ENCODE assay signal across 14 cellular contexts in the genomic region with DNA sequence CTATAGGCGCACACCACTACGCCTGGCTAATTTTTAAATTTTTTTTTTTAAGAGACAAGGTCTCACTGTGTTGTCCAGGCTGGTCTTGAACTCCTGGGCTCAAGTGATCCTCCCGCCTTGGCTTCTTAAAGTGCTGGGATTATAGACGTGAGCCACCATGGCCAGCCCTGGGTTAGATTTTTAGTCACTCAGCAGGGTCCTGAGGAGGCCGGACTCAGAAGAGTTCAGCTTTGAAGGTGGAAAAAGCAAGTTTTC. TPM values are rescaled to one million over a fixed set of nuclear protein-coding genes. Genes with fewer than 3 reads are reported as not detected.
DNase-seq lines count a peak whose midpoint lies in the region; ATAC-seq, FAIRE-seq and TF ChIP-seq lines count a peak whose summit lies in the region.
"Had no signal": no experiment of that assay in that cellular context is flagged by ENCODE, and none has a peak within 500 bp of the region (broad histone marks: within the 10 kb centered on the region; RNA-seq: fewer than 3 reads in every experiment).

No MANE protein-coding gene starts in this region.

- FAIRE-seq in kidney (lab: Jason Lieb, UNC) = no peak

- TF ChIP-seq CTCF in suprapubic skin (IDR thresholded peaks at IDR 0.05) (no peak), kidney (IDR thresholded peaks at IDR 0.05; ENCODE audit: borderline replicate concordance, extremely low read depth, insufficient read depth) (no peak)

- H3K36me3 ChIP-seq in suprapubic skin (no peaks in the 10 kb centered on the region), kidney (ENCODE audit: control insufficient read depth in 1 of 2, insufficient read depth in 2 of 2, low read length in 2 of 2) (no peaks in the 10 kb centered on the region)
- H3K36me3 ChIP-seq: SJCRH30 had no signal

- TF ChIP-seq POLR2A in suprapubic skin (IDR thresholded peaks at IDR 0.05) = no peak

- CTCF ChIA-PET in T-cell (lab: Charles Lee) = interaction anchor here (0.7 to 8.9 kb wide), 4 partner anchors 28 to 159 kb away, joined by 3 to 74 read pairs (median 23); a partner anchor contains a TSS

- ATAC-seq in activated T-cell treated with anti-CD3 and anti-CD28 coated beads, Interleukin-2, amount 50 U/mL, for 72 hours (replicated peaks in 1 of 2) = no peak
- ATAC-seq in T-cell (replicated peaks in 1 of 4) = no peak
- ATAC-seq in HG03457 (IDR thresholded peaks at IDR 0.05; ENCODE audit: unreplicated experiment) = no peak

- H3K4me1 Mint-ChIP-seq in activated T-cell treated with anti-CD3 and anti-CD28 coated beads, Interleukin-2, amount 50 U/mL, for 72 hours (ENCODE audit: low read depth) = peaks cover 70% of the 10 kb centered on the region
- H3K4me1 Mint-ChIP-seq in T-cell (peaks cover 68 to 71% (median 71%) of the 10 kb centered on the region in 3 donors), immature natural killer cell (peaks cover 65 to 69% of the 10 kb centered on the region in 2 donors)

- WGBS in suprapubic skin = 89% methylated on average over 5 of the region's 5 CpGs

- H3K9me3 ChIP-seq in suprapubic skin = no peaks in the 10 kb centered on the region
- H3K9me3 ChIP-seq in kidney (ENCODE audit: control insufficient read depth in 1 of 2, low read length in 2 of 2) = no peaks in the 10 kb centered on the region
- H3K9me3 ChIP-seq: SJCRH30 had no signal

- H3K36me3 Mint-ChIP-seq in activated T-cell treated with anti-CD3 and anti-CD28 coated beads, Interleukin-2, amount 50 U/mL, for 72 hours (ENCODE audit: insufficient read depth in 2 of 2) = peaks cover 5 to 10% of the 10 kb centered on the region in 2 donors
- H3K36me3 Mint-ChIP-seq in T-cell = no peaks in the 10 kb centered on the region
- peaks cover 0 to 6% (median 3%) of the 10 kb centered on the region in 3 donors for H3K36me3 Mint-ChIP-seq in immature natural killer cell

- peak overlapping the region; percentile 91 to 92 for H3K4me3 Mint-ChIP-seq in activated T-cell treated with anti-CD3 and anti-CD28 coated beads, Interleukin-2, amount 50 U/mL, for 72 hours
- H3K4me3 Mint-ChIP-seq in T-cell (peak overlapping the region; percentile 57 to 72 (median 67)), immature natural killer cell (peak overlapping the region; percentile 76 to 90 (median 87))

- H3K27ac ChIP-seq in suprapubic skin (peak overlapping the region; percentile 49), kidney (ENCODE audit: low read depth in 2 of 2, low read length in 2 of 2) (no peak overlapping the region)

- intact Hi-C loops in kidney (cut with DNase I) = loop anchor here (10.0 kb wide), 1 partner anchor 165 kb away; no protein-coding TSS in a partner anchor

- H3K4me3 ChIP-seq in suprapubic skin (no peak overlapping the region), kidney (ENCODE audit: low read length in 2 of 2) (no peak overlapping the region)
- H3K4me3 ChIP-seq: lung, SJCRH30 had no signal

- no peak overlapping the region for H3K9ac ChIP-seq in kidney (ENCODE audit: low read length in 2 of 2)

- no peaks in the 10 kb centered on the region for H3K27me3 Mint-ChIP-seq in activated T-cell treated with anti-CD3 and anti-CD28 coated beads, Interleukin-2, amount 50 U/mL, for 72 hours (ENCODE audit: low read depth)
- H3K27me3 Mint-ChIP-seq in T-cell (no peaks in the 10 kb centered on the region), immature natural killer cell (ENCODE audit: low read depth in 3 of 3) (peaks cover 9 to 16% (median 10%) of the 10 kb centered on the region in 3 donors)

- H3K4me1 ChIP-seq in suprapubic skin (peaks cover 41% of the 10 kb centered on the region), kidney (ENCODE audit: control insufficient read depth in 1 of 2, insufficient read depth in 1 of 2, low read depth in 1 of 2, low read length in 2 of 2) (peaks cover 0 to 17% of the 10 kb centered on the region in 2 donors)

- POLR2A ChIA-PET in T-cell (lab: Charles Lee) = no interaction called here

- H3K9me3 Mint-ChIP-seq in activated T-cell treated with anti-CD3 and anti-CD28 coated beads, Interleukin-2, amount 50 U/mL, for 72 hours = no peaks in the 10 kb centered on the region
- H3K9me3 Mint-ChIP-seq in T-cell = no peaks in the 10 kb centered on the region
- no peaks in the 10 kb centered on the region for H3K9me3 Mint-ChIP-seq in immature natural killer cell

- TF ChIP-seq EP300 in suprapubic skin (IDR thresholded peaks at IDR 0.05) = no peak

- H3K27ac Mint-ChIP-seq in activated T-cell treated with anti-CD3 and anti-CD28 coated beads, Interleukin-2, amount 50 U/mL, for 72 hours = peak overlapping the region; percentile 98
- H3K27ac Mint-ChIP-seq in T-cell (peak overlapping the region; percentile 94 to 95), immature natural killer cell (peak overlapping the region; percentile 96 to 100 (median 99))

- no peaks in the 10 kb centered on the region for H3K27me3 ChIP-seq in suprapubic skin
- H3K27me3 ChIP-seq: SJCRH30 had no signal

- DNase-seq in activated T-cell treated with anti-CD3 and anti-CD28 coated beads, Interleukin-2, amount 50 U/mL, for 72 hours = no peak
- DNase-seq in activated T-cell treated with anti-CD3 and anti-CD28 coated beads for 4 hours (no peak), T-cell (no peak), immature natural killer cell (no peak), suprapubic skin (ENCODE audit: low spot score in 2 of 2) (no peak), NCI-H1105 treated with DMSO at 0.1 percent for 48 hours (lab: John Stamatoyannopoulos, UW) (no peak), kidney (no peak)
- DNase-seq: glutamatergic neuron, NCI-H1048, NCI-H524 treated with DMSO at 0.1 percent for 48 hours, SJCRH30 had no signal

RNA-seq across cellular contexts. Expression of a gene that starts 44.2 kb away (rescaled TPM):
- 1 to 10 TPM; 1.4 to 3.2 TPM for total RNA-seq in activated T-cell treated with anti-CD3 and anti-CD28 coated beads, Interleukin-2, amount 50 U/mL, for 72 hours
- 10 to 100 TPM in 1 of 5 donors, 1 to 10 TPM in 4; 2.8 to 11.1 (median 3.3) TPM for total RNA-seq in T-cell
- 1 to 10 TPM in 2 of 3 donors, under 1 TPM in 1; 0.77 to 3.6 (median 1.9) TPM for polyA plus RNA-seq in immature natural killer cell
- total RNA-seq in suprapubic skin = 10 to 100 TPM in 1 of 4 donors, 1 to 10 TPM in 3; 2.4 to 13.6 (median 4.6) TPM
- total RNA-seq in kidney = 49.5 TPM
- polyA plus RNA-seq in kidney (ENCODE audit: insufficient read depth, low read depth, low replicate concordance) = 0.97 TPM
- total RNA-seq: SJCRH30 had no signal
- polyA plus RNA-seq: AG04450 had no signal
